ENCODE assay signal across 23 cellular contexts in genomic region chr1:60227581-60228252, GRCh38.
A peak's percentile ranks its signal among the peaks of the same experiment; 100 is the strongest.
DNase-seq lines count a peak whose midpoint lies in the region; ATAC-seq, FAIRE-seq and TF ChIP-seq lines count a peak whose summit lies in the region.
"Had no signal": no experiment of that assay in that cellular context is flagged by ENCODE, and none has a peak within 500 bp of the region (broad histone marks: within the 10 kb centered on the region; RNA-seq: fewer than 3 reads in every experiment).

No MANE protein-coding gene starts in this region.

- H2BK12ac ChIP-seq in mesenchymal stem cell (ENCODE audit: low read length in 2 of 2), result no peak overlapping the region

- no peaks in the 10 kb centered on the region for H3K79me1 ChIP-seq in mesenchymal stem cell (replicated peaks; ENCODE audit: low read length, poor library complexity, severe bottlenecking)

- H3K4me2 ChIP-seq in PC-9, result no peak overlapping the region
- peak overlapping the region; percentile 36 for H3K4me2 ChIP-seq in endothelial cell of umbilical vein (ENCODE audit: insufficient read depth, low read length)
- H3K4me2 ChIP-seq in mesenchymal stem cell (ENCODE audit: low read length, poor library complexity, severe bottlenecking), result no peak overlapping the region
- H3K4me2 ChIP-seq: neural progenitor cell had no signal

- H3K23ac ChIP-seq in mesenchymal stem cell (ENCODE audit: low read length in 2 of 2), result no peak overlapping the region

- dilution Hi-C loops in endothelial cell of umbilical vein (cut with MboI; ENCODE audit: extremely low pct_ligation_motif_present, low sequenced_read_pairs), result no loop called here

- H3K4me1 Mint-ChIP-seq in activated CD8-positive, alpha-beta T cell treated with anti-CD3 and anti-CD28 coated beads for 36 hours (ENCODE audit: low read depth), result peaks cover 13% of the 10 kb centered on the region
- H3K4me1 Mint-ChIP-seq in activated CD8-positive, alpha-beta T cell treated with anti-CD3 and anti-CD28 coated beads, Interleukin-2, amount 10 ng/mL, durations not matched to agents 7 days and 5 days (ENCODE audit: low read depth), result no peaks in the 10 kb centered on the region
- no peaks in the 10 kb centered on the region for H3K4me1 Mint-ChIP-seq in activated T-helper 1 cell treated with anti-CD3 and anti-CD28 coated beads, Interleukin-12 subunit alpha, Interleukin-12 subunit beta, Interleukin-2, Interleukin-4 antibody, amounts not matched to agents 30 ng/mL and 10 ng/mL and 1 ng/mL, durations not matched to agents 14 hours and 24 hours and 36 hours (ENCODE audit: low read depth)
- H3K4me1 Mint-ChIP-seq in glutamatergic neuron (ENCODE audit: low read depth, unreplicated experiment), result peaks cover 43% of the 10 kb centered on the region
- H3K4me1 Mint-ChIP-seq: neural progenitor cell had no signal

- no peak overlapping the region for H3K27ac Mint-ChIP-seq in activated CD8-positive, alpha-beta T cell treated with anti-CD3 and anti-CD28 coated beads for 36 hours
- H3K27ac Mint-ChIP-seq in activated CD8-positive, alpha-beta T cell treated with anti-CD3 and anti-CD28 coated beads, Interleukin-2, amount 10 ng/mL, durations not matched to agents 7 days and 5 days, result no peak overlapping the region
- no peak overlapping the region for H3K27ac Mint-ChIP-seq in activated T-helper 1 cell treated with anti-CD3 and anti-CD28 coated beads, Interleukin-12 subunit alpha, Interleukin-12 subunit beta, Interleukin-2, Interleukin-4 antibody, amounts not matched to agents 30 ng/mL and 10 ng/mL and 1 ng/mL, durations not matched to agents 14 hours and 24 hours and 36 hours
- H3K27ac Mint-ChIP-seq in glutamatergic neuron (ENCODE audit: unreplicated experiment), result no peak overlapping the region
- H3K27ac Mint-ChIP-seq: CD4-positive, alpha-beta T cell; neural progenitor cell; progenitor cell of endocrine pancreas had no signal

- no peaks in the 10 kb centered on the region for H3K36me3 ChIP-seq in PC-9 (ENCODE audit: low read depth)
- H3K36me3 ChIP-seq in endothelial cell of umbilical vein (ENCODE audit: control insufficient read depth in 2 of 2, extremely low read depth in 1 of 2, insufficient read depth in 2 of 2, low read length in 2 of 2), result no peaks in the 10 kb centered on the region
- H3K36me3 ChIP-seq in mesenchymal stem cell (ENCODE audit: control insufficient read depth in 1 of 2, insufficient read depth in 2 of 2, low read depth in 1 of 2, low read length in 2 of 2), result no peaks in the 10 kb centered on the region
- H3K36me3 ChIP-seq: neural progenitor cell, vagina had no signal

- H4K91ac ChIP-seq in mesenchymal stem cell (ENCODE audit: low read length), result no peak overlapping the region

- no peak for TF ChIP-seq POLR2A in endothelial cell of umbilical vein (IDR thresholded peaks at IDR 0.05; ENCODE audit: low read depth, low read length)

- peaks cover 4% of the 10 kb centered on the region for H3K27me3 Mint-ChIP-seq in activated CD8-positive, alpha-beta T cell treated with anti-CD3 and anti-CD28 coated beads for 36 hours
- H3K27me3 Mint-ChIP-seq in activated CD8-positive, alpha-beta T cell treated with anti-CD3 and anti-CD28 coated beads, Interleukin-2, amount 10 ng/mL, durations not matched to agents 7 days and 5 days (ENCODE audit: low read depth), result no peaks in the 10 kb centered on the region
- H3K27me3 Mint-ChIP-seq in activated T-helper 1 cell treated with anti-CD3 and anti-CD28 coated beads, Interleukin-12 subunit alpha, Interleukin-12 subunit beta, Interleukin-2, Interleukin-4 antibody, amounts not matched to agents 30 ng/mL and 10 ng/mL and 1 ng/mL, durations not matched to agents 14 hours and 24 hours and 36 hours (ENCODE audit: insufficient read depth), result peaks cover 4% of the 10 kb centered on the region
- H3K27me3 Mint-ChIP-seq in glutamatergic neuron (ENCODE audit: unreplicated experiment), result peaks cover 9% of the 10 kb centered on the region
- H3K27me3 Mint-ChIP-seq: CD4-positive, alpha-beta T cell; progenitor cell of endocrine pancreas had no signal

- H2AFZ ChIP-seq in PC-9 (peak overlapping the region; percentile 54; the same call in 1 of the 2 replicates), endothelial cell of umbilical vein (ENCODE audit: low read depth, low read length) (peak overlapping the region; percentile 45), mesenchymal stem cell (ENCODE audit: low read depth, low read length) (no peak overlapping the region)
- H2AFZ ChIP-seq: neural progenitor cell had no signal

- H3K79me2 ChIP-seq in PC-9 (ENCODE audit: low read depth) (no peaks in the 10 kb centered on the region), endothelial cell of umbilical vein (ENCODE audit: control insufficient read depth, insufficient read depth, low read length) (no peaks in the 10 kb centered on the region)

- TF ChIP-seq CTCF in activated CD8-positive, alpha-beta T cell treated with anti-CD3 and anti-CD28 coated beads for 36 hours (IDR thresholded peaks at IDR 0.05), result no peak
- TF ChIP-seq CTCF in PC-9 (conservative IDR thresholded peaks at IDR 0.05), result no peak
- TF ChIP-seq CTCF in endothelial cell of umbilical vein (IDR thresholded peaks at IDR 0.05; ENCODE audit: extremely low read depth in 1 of 2, insufficient read depth in 1 of 2, low read depth in 1 of 2, low read length in 2 of 2), result no peak
- TF ChIP-seq CTCF in glutamatergic neuron (IDR thresholded peaks at IDR 0.05; ENCODE audit: partially characterized antibody, unreplicated experiment), result no peak

- peak; percentile 64 for FAIRE-seq in endothelial cell of umbilical vein (lab: Jason Lieb, UNC)
- FAIRE-seq: RCC 7860 had no signal

- ATAC-seq in activated CD8-positive, alpha-beta T cell treated with anti-CD3 and anti-CD28 coated beads for 36 hours, result peak; percentile 42
- no peak for ATAC-seq in activated CD8-positive, alpha-beta T cell treated with anti-CD3 and anti-CD28 coated beads, Interleukin-2, amount 10 ng/mL, durations not matched to agents 7 days and 5 days
- no peak for ATAC-seq in HG02885 (IDR thresholded peaks at IDR 0.05; ENCODE audit: poor library complexity, unreplicated experiment)
- ATAC-seq: left ventricle myocardium superior had no signal

- no peak overlapping the region for H3K14ac ChIP-seq in mesenchymal stem cell (ENCODE audit: low read length in 2 of 2)

- no peak overlapping the region for H3K4ac ChIP-seq in mesenchymal stem cell (ENCODE audit: low read depth in 1 of 2, low read length in 2 of 2)

- H2AK5ac ChIP-seq in mesenchymal stem cell (ENCODE audit: low read length, severe bottlenecking), result no peak overlapping the region

- no peak overlapping the region for H2BK5ac ChIP-seq in mesenchymal stem cell (ENCODE audit: low read depth, low read length, poor library complexity, severe bottlenecking)

- H4K20me1 ChIP-seq in PC-9 (ENCODE audit: insufficient read depth), result no peaks in the 10 kb centered on the region
- no peaks in the 10 kb centered on the region for H4K20me1 ChIP-seq in endothelial cell of umbilical vein (replicated peaks; ENCODE audit: control insufficient read depth, extremely low read depth, insufficient read depth, low read length)

- CTCF ChIA-PET in activated CD8-positive, alpha-beta T cell treated with anti-CD3 and anti-CD28 coated beads for 36 hours (lab: Charles Lee), result no interaction called here
- CTCF ChIA-PET in activated CD8-positive, alpha-beta T cell treated with anti-CD3 and anti-CD28 coated beads, Interleukin-2, amount 10 ng/mL, durations not matched to agents 7 days and 5 days (lab: Charles Lee), result no interaction called here
- CTCF ChIA-PET in PC-9 (lab: Charles Lee), result no interaction called here
- CTCF ChIA-PET in endothelial cell of umbilical vein (lab: Charles Lee), result no interaction called here

- DNase-seq in activated CD8-positive, alpha-beta T cell treated with anti-CD3 and anti-CD28 coated beads for 36 hours, result no peak
- DNase-seq in activated CD8-positive, alpha-beta T cell treated with anti-CD3 and anti-CD28 coated beads, Interleukin-2, amount 10 ng/mL, durations not matched to agents 7 days and 5 days, result no peak
- DNase-seq in PC-9 (peak in 1 of 2 experiments; percentile 38), endothelial cell of umbilical vein (ENCODE audit: low read depth, low spot score) (peak; percentile 67), mesenchymal stem cell (peak; percentile 8), glutamatergic neuron (no peak)
- no peak for DNase-seq in activated T-helper 1 cell treated with anti-CD3 and anti-CD28 coated beads, Interleukin-12 subunit alpha, Interleukin-12 subunit beta, Interleukin-2, Interleukin-4 antibody, amounts not matched to agents 30 ng/mL and 10 ng/mL and 1 ng/mL, durations not matched to agents 14 hours and 24 hours and 36 hours (ENCODE audit: low spot score)
- DNase-seq: activated CD4-positive, CD25-positive, alpha-beta regulatory T cell treated with anti-CD3 and anti-CD28 coated beads, Interleukin-2, amount 50 U/mL, for 72 hours; aorta; CD4-positive, alpha-beta T cell; DMS53; left ventricle myocardium superior; NCI-H1694; NCI-H345; stimulated activated CD4-positive, alpha-beta T cell treated with anti-CD3 and anti-CD28 coated beads, Interleukin-4, amount 100 ng/mL, for 24 hours; substantia nigra had no signal

- intact Hi-C loops in activated CD8-positive, alpha-beta T cell treated with anti-CD3 and anti-CD28 coated beads for 36 hours (cut with micrococcal nuclease), result no loop called here
- intact Hi-C loops in PC-9 (cut with micrococcal nuclease; ENCODE audit: unreplicated experiment) (no loop called here), endothelial cell of umbilical vein (cut with micrococcal nuclease) (no loop called here)
- intact Hi-C loops in activated T-helper 1 cell treated with anti-CD3 and anti-CD28 coated beads, Interleukin-12 subunit alpha, Interleukin-12 subunit beta, Interleukin-2, Interleukin-4 antibody, amounts not matched to agents 30 ng/mL and 10 ng/mL and 1 ng/mL, durations not matched to agents 14 hours and 24 hours and 36 hours (cut with micrococcal nuclease), result no loop called here

- no peak overlapping the region for H2BK120ac ChIP-seq in mesenchymal stem cell (ENCODE audit: low read depth, low read length)

- H3K36me3 Mint-ChIP-seq in activated CD8-positive, alpha-beta T cell treated with anti-CD3 and anti-CD28 coated beads for 36 hours (ENCODE audit: low read depth), result no peaks in the 10 kb centered on the region
- no peaks in the 10 kb centered on the region for H3K36me3 Mint-ChIP-seq in activated CD8-positive, alpha-beta T cell treated with anti-CD3 and anti-CD28 coated beads, Interleukin-2, amount 10 ng/mL, durations not matched to agents 7 days and 5 days (ENCODE audit: low read depth)
- H3K36me3 Mint-ChIP-seq in activated T-helper 1 cell treated with anti-CD3 and anti-CD28 coated beads, Interleukin-12 subunit alpha, Interleukin-12 subunit beta, Interleukin-2, Interleukin-4 antibody, amounts not matched to agents 30 ng/mL and 10 ng/mL and 1 ng/mL, durations not matched to agents 14 hours and 24 hours and 36 hours (ENCODE audit: low read depth), result no peaks in the 10 kb centered on the region
- H3K36me3 Mint-ChIP-seq in glutamatergic neuron (ENCODE audit: unreplicated experiment), result no peaks in the 10 kb centered on the region

- no peaks in the 10 kb centered on the region for H3K9me3 Mint-ChIP-seq in activated CD8-positive, alpha-beta T cell treated with anti-CD3 and anti-CD28 coated beads for 36 hours
- H3K9me3 Mint-ChIP-seq in activated CD8-positive, alpha-beta T cell treated with anti-CD3 and anti-CD28 coated beads, Interleukin-2, amount 10 ng/mL, durations not matched to agents 7 days and 5 days (ENCODE audit: insufficient read depth), result no peaks in the 10 kb centered on the region
- no peaks in the 10 kb centered on the region for H3K9me3 Mint-ChIP-seq in activated T-helper 1 cell treated with anti-CD3 and anti-CD28 coated beads, Interleukin-12 subunit alpha, Interleukin-12 subunit beta, Interleukin-2, Interleukin-4 antibody, amounts not matched to agents 30 ng/mL and 10 ng/mL and 1 ng/mL, durations not matched to agents 14 hours and 24 hours and 36 hours
- H3K9me3 Mint-ChIP-seq in glutamatergic neuron (ENCODE audit: unreplicated experiment), result peaks cover 11% of the 10 kb centered on the region
- H3K9me3 Mint-ChIP-seq: CD4-positive, alpha-beta T cell had no signal

- H2BK15ac ChIP-seq in mesenchymal stem cell (ENCODE audit: low read depth, poor library complexity, severe bottlenecking), result no peak overlapping the region

- H3K27me3 ChIP-seq in PC-9 (ENCODE audit: insufficient read depth, low read depth) (no peaks in the 10 kb centered on the region), endothelial cell of umbilical vein (ENCODE audit: control insufficient read depth in 2 of 2, insufficient read depth in 2 of 2, low read length in 2 of 2) (no peaks in the 10 kb centered on the region), mesenchymal stem cell (ENCODE audit: control insufficient read depth in 1 of 2, insufficient read depth in 1 of 2, low read length in 2 of 2) (no peaks in the 10 kb centered on the region)
- H3K27me3 ChIP-seq: neural progenitor cell, vagina had no signal

- H3K4me3 ChIP-seq in PC-9 (no peak overlapping the region), endothelial cell of umbilical vein (replicated peaks in 1 of 3; ENCODE audit: insufficient read depth in 1 of 3, low read depth in 1 of 3, low read length in 3 of 3) (no peak overlapping the region), mesenchymal stem cell (ENCODE audit: insufficient read depth in 1 of 2, low read depth in 1 of 2, low read length in 2 of 2) (no peak overlapping the region)
- H3K4me3 ChIP-seq: coronary artery, neural progenitor cell, skin epidermis, vagina had no signal

- no peak overlapping the region for H3K4me3 Mint-ChIP-seq in activated CD8-positive, alpha-beta T cell treated with anti-CD3 and anti-CD28 coated beads for 36 hours
- no peak overlapping the region for H3K4me3 Mint-ChIP-seq in activated CD8-positive, alpha-beta T cell treated with anti-CD3 and anti-CD28 coated beads, Interleukin-2, amount 10 ng/mL, durations not matched to agents 7 days and 5 days
- no peak overlapping the region for H3K4me3 Mint-ChIP-seq in activated T-helper 1 cell treated with anti-CD3 and anti-CD28 coated beads, Interleukin-12 subunit alpha, Interleukin-12 subunit beta, Interleukin-2, Interleukin-4 antibody, amounts not matched to agents 30 ng/mL and 10 ng/mL and 1 ng/mL, durations not matched to agents 14 hours and 24 hours and 36 hours
- H3K4me3 Mint-ChIP-seq in glutamatergic neuron (ENCODE audit: unreplicated experiment), result no peak overlapping the region
- H3K4me3 Mint-ChIP-seq: CD4-positive, alpha-beta T cell; neural progenitor cell had no signal

- H3K9ac ChIP-seq in endothelial cell of umbilical vein (replicated peaks; ENCODE audit: extremely low read depth, insufficient read depth, low read length) (no peak overlapping the region), mesenchymal stem cell (ENCODE audit: low read length) (peak overlapping the region; percentile 3)
- H3K9ac ChIP-seq: neural progenitor cell had no signal

- no peaks in the 10 kb centered on the region for H3K9me2 ChIP-seq in PC-9 (ENCODE audit: insufficient read depth)

- peaks cover 8% of the 10 kb centered on the region for H3K4me1 ChIP-seq in PC-9 (replicated peaks; ENCODE audit: insufficient read depth)
- peaks cover 14% of the 10 kb centered on the region for H3K4me1 ChIP-seq in endothelial cell of umbilical vein (ENCODE audit: control insufficient read depth, extremely low read depth, insufficient read depth, low read length)
- no peaks in the 10 kb centered on the region for H3K4me1 ChIP-seq in mesenchymal stem cell (ENCODE audit: control insufficient read depth, insufficient read depth, low read depth, low read length)
- H3K4me1 ChIP-seq: neural progenitor cell, vagina had no signal

- POLR2A ChIA-PET in activated CD8-positive, alpha-beta T cell treated with anti-CD3 and anti-CD28 coated beads for 36 hours (lab: Charles Lee), result no interaction called here
- POLR2A ChIA-PET in activated CD8-positive, alpha-beta T cell treated with anti-CD3 and anti-CD28 coated beads, Interleukin-2, amount 10 ng/mL, durations not matched to agents 7 days and 5 days (lab: Charles Lee), result no interaction called here
- POLR2A ChIA-PET in PC-9 (lab: Charles Lee; ENCODE audit: unreplicated experiment) (no interaction called here), endothelial cell of umbilical vein (lab: Charles Lee) (no interaction called here)

- H4K8ac ChIP-seq in mesenchymal stem cell (ENCODE audit: low read length), result no peak overlapping the region

- H3K9me1 ChIP-seq in endothelial cell of umbilical vein (replicated peaks; ENCODE audit: control insufficient read depth, extremely low read depth, insufficient read depth, low read length), result no peaks in the 10 kb centered on the region

- H3K27ac ChIP-seq in PC-9 (0 out of 2 replicates have a peak overlapping the region, but pooled peaks have one; percentile 0), endothelial cell of umbilical vein (ENCODE audit: insufficient read depth, low read depth, low read length) (peak overlapping the region; percentile 29), mesenchymal stem cell (ENCODE audit: low read length, poor library complexity, severe bottlenecking) (no peak overlapping the region)
- H3K27ac ChIP-seq: coronary artery, neural progenitor cell, skin epidermis, vagina had no signal

- WGBS in mesenchymal stem cell, result no CpG with 5 or more reads among the region's 1 CpG

- H3F3A ChIP-seq in PC-9 (ENCODE audit: insufficient read depth, low read depth), result no peaks in the 10 kb centered on the region

- BruUV-seq in PC-9 (replicated peaks; lab: Mats Ljungman, UMichigan) (no TSS peak), endothelial cell of umbilical vein (replicated peaks; lab: Mats Ljungman, UMichigan) (no TSS peak)

- H3K9me3 ChIP-seq in PC-9 (ENCODE audit: insufficient read depth, low read depth) (peaks cover 6% of the 10 kb centered on the region; the same call in 1 of the 2 replicates), endothelial cell of umbilical vein (replicated peaks; ENCODE audit: control insufficient read depth, insufficient read depth, low read length) (no peaks in the 10 kb centered on the region), mesenchymal stem cell (ENCODE audit: control insufficient read depth, low read length) (no peaks in the 10 kb centered on the region)
- H3K9me3 ChIP-seq: vagina had no signal

- H3K18ac ChIP-seq in mesenchymal stem cell (ENCODE audit: low read depth in 1 of 2, low read length in 2 of 2), result no peak overlapping the region

Comparison
In these comparisons a context has a peak if more than half of its experiments do, and no peak if none do; other contexts are left out.
1. DNase-seq: peak in endothelial cell of umbilical vein (single experiment) and mesenchymal stem cell (single experiment); none in activated CD8-positive, alpha-beta T cell treated with anti-CD3 and anti-CD28 coated beads for 36 hours (single experiment), activated CD8-positive, alpha-beta T cell treated with anti-CD3 and anti-CD28 coated beads, Interleukin-2, amount 10 ng/mL, durations not matched to agents 7 days and 5 days (single experiment), activated T-helper 1 cell treated with anti-CD3 and anti-CD28 coated beads, Interleukin-12 subunit alpha, Interleukin-12 subunit beta, Interleukin-2, Interleukin-4 antibody, amounts not matched to agents 30 ng/mL and 10 ng/mL and 1 ng/mL, durations not matched to agents 14 hours and 24 hours and 36 hours (single experiment) and glutamatergic neuron (single experiment).